8 cellular contexts compared by ENCODE assay signal in genomic region chr7:1158203-1159126, GRCh38. TPM values are rescaled to one million over a fixed set of nuclear protein-coding genes. Genes with fewer than 3 reads are reported as not detected.
DNase-seq lines count a peak whose midpoint lies in the region; ATAC-seq, FAIRE-seq and TF ChIP-seq lines count a peak whose summit lies in the region.

No MANE protein-coding gene starts in this region.

- H3K27me3 ChIP-seq in HepG2 (ENCODE audit: control insufficient read depth in 1 of 2, insufficient read depth in 2 of 2, low read length in 2 of 2) (no peaks in the 10 kb centered on the region; a peak in 1 of 5 replicates), thyroid gland (no peaks in the 10 kb centered on the region)

- no peak for TF ChIP-seq RAD21 in HepG2 (CRISPR knock-in tag; IDR thresholded peaks at IDR 0.05)

- POLR2A ChIA-PET in activated CD4-positive, alpha-beta T cell treated with anti-CD3 and anti-CD28 coated beads, Interleukin-2, amount 10 ng/mL, durations not matched to agents 7 days and 5 days (lab: Charles Lee), result no interaction called here
- POLR2A ChIA-PET in activated naive CD8-positive, alpha-beta T cell treated with anti-CD3 and anti-CD28 coated beads, Interleukin-2, amount 10 ng/mL, durations not matched to agents 7 days and 5 days (lab: Charles Lee), result interaction anchor here (2.9 kb wide), 1 partner anchor 20 kb away, joined by 21 read pairs; a partner anchor contains a TSS
- POLR2A ChIA-PET in HepG2 (lab: Yijun Ruan, JAX), result interaction anchor here (0.6 to 4.4 kb wide), 6 partner anchors 14 to 182 kb away, joined by 3 to 116 read pairs (median 40); partner anchors contain the start of gene COX19

- in situ Hi-C loops in HepG2 (cut with HindIII; ENCODE audit: extremely low pct_ligation_motif_present, low pct_unique_long_range_greater_than_20kb), result no loop called here

- peaks cover 25% of the 10 kb centered on the region for H3K4me1 Mint-ChIP-seq in activated CD4-positive, alpha-beta T cell treated with anti-CD3 and anti-CD28 coated beads, Interleukin-2, amount 10 ng/mL, durations not matched to agents 7 days and 5 days
- H3K4me1 Mint-ChIP-seq in activated naive CD8-positive, alpha-beta T cell treated with anti-CD3 and anti-CD28 coated beads, Interleukin-2, amount 10 ng/mL, durations not matched to agents 7 days and 5 days, result peaks cover 16% of the 10 kb centered on the region

- WGBS in HepG2 (ENCODE audit: low lambda C conversion rate), result 8% methylated on average over 23 of the region's 25 CpGs
- WGBS in thyroid gland, 2 donors, result 68 to 73% methylated on average over 25 of the region's 25 CpGs

- H3K9ac ChIP-seq in HepG2 (ENCODE audit: insufficient read depth, low read depth, low read length), result peak overlapping the region; percentile 97

- peak overlapping the region; percentile 89 for H3K27ac Mint-ChIP-seq in activated CD4-positive, alpha-beta T cell treated with anti-CD3 and anti-CD28 coated beads, Interleukin-2, amount 10 ng/mL, durations not matched to agents 7 days and 5 days
- peak overlapping the region; percentile 84 for H3K27ac Mint-ChIP-seq in activated naive CD8-positive, alpha-beta T cell treated with anti-CD3 and anti-CD28 coated beads, Interleukin-2, amount 10 ng/mL, durations not matched to agents 7 days and 5 days

- no peaks in the 10 kb centered on the region for H3K27me3 Mint-ChIP-seq in activated CD4-positive, alpha-beta T cell treated with anti-CD3 and anti-CD28 coated beads, Interleukin-2, amount 10 ng/mL, durations not matched to agents 7 days and 5 days
- H3K27me3 Mint-ChIP-seq in activated naive CD8-positive, alpha-beta T cell treated with anti-CD3 and anti-CD28 coated beads, Interleukin-2, amount 10 ng/mL, durations not matched to agents 7 days and 5 days, result no peaks in the 10 kb centered on the region

- TSS peak; percentile 48 for BruUV-seq in HepG2 (replicated peaks; lab: Mats Ljungman, UMichigan)

- no peaks in the 10 kb centered on the region for H3K9me3 ChIP-seq in HepG2 (ENCODE audit: low read length)
- H3K9me3 ChIP-seq in thyroid gland, result no peaks in the 10 kb centered on the region

- H3K79me2 ChIP-seq in HepG2 (ENCODE audit: insufficient read depth, low read length), result peaks cover 53% of the 10 kb centered on the region

- intact Hi-C loops in HepG2 (cut with micrococcal nuclease; ENCODE audit: unreplicated experiment) (no loop called here), thyroid gland (cut with DNase I) (no loop called here)

- H3K36me3 Mint-ChIP-seq in activated CD4-positive, alpha-beta T cell treated with anti-CD3 and anti-CD28 coated beads, Interleukin-2, amount 10 ng/mL, durations not matched to agents 7 days and 5 days (ENCODE audit: low read depth), result peaks cover 29% of the 10 kb centered on the region
- peaks cover 2% of the 10 kb centered on the region for H3K36me3 Mint-ChIP-seq in activated naive CD8-positive, alpha-beta T cell treated with anti-CD3 and anti-CD28 coated beads, Interleukin-2, amount 10 ng/mL, durations not matched to agents 7 days and 5 days

- no peak for FAIRE-seq in HepG2 (lab: Jason Lieb, UNC)

- peaks cover 55% of the 10 kb centered on the region for H3K4me1 ChIP-seq in HepG2 (ENCODE audit: insufficient read depth, low read length)
- H3K4me1 ChIP-seq in thyroid gland, result peaks cover 20 to 21% of the 10 kb centered on the region in 2 donors

- peak overlapping the region; percentile 73 to 100 (median 95) for H3K4me3 ChIP-seq in HepG2 (replicated peaks in 1 of 3; ENCODE audit: insufficient read depth in 1 of 3, low read depth in 2 of 3, low read length in 3 of 3)
- H3K4me3 ChIP-seq in thyroid gland (replicated peaks in 1 of 3), result peak overlapping the region in 2 of 3 donors; percentile 66 to 69

- H2AFZ ChIP-seq in HepG2 (ENCODE audit: low read length), result no peak overlapping the region

- TF ChIP-seq EP300 in HepG2 (IDR thresholded peaks at IDR 0.05; ENCODE audit: low read depth in 2 of 2, low read length in 2 of 2), result no peak
- TF ChIP-seq EP300 in HepG2 (CRISPR knock-in tag; IDR thresholded peaks at IDR 0.05; ENCODE audit: borderline replicate concordance), result no peak

- H3K27ac ChIP-seq in HepG2 (ENCODE audit: extremely low read length, insufficient read depth, low read length), result peak overlapping the region; percentile 92
- H3K27ac ChIP-seq in thyroid gland, result peak overlapping the region in 1 of 3 donors; percentile 100

- DNase-seq in activated CD4-positive, alpha-beta T cell treated with anti-CD3 and anti-CD28 coated beads, Interleukin-2, amount 10 ng/mL, durations not matched to agents 7 days and 5 days, result no peak
- DNase-seq in activated CD4-positive, alpha-beta T cell treated with anti-CD3 and anti-CD28 coated beads for 4 hours, result no peak
- DNase-seq in activated naive CD8-positive, alpha-beta T cell treated with anti-CD3 and anti-CD28 coated beads, Interleukin-2, amount 10 ng/mL, durations not matched to agents 7 days and 5 days, result no peak
- DNase-seq in HepG2 (ENCODE audit: low spot score) (peak; percentile 42), thyroid gland (no peak), NCI-H2227 treated with DMSO at 0.1 percent for 48 hours (lab: John Stamatoyannopoulos, UW) (no peak)

- CTCF ChIA-PET in activated CD4-positive, alpha-beta T cell treated with anti-CD3 and anti-CD28 coated beads, Interleukin-2, amount 10 ng/mL, durations not matched to agents 7 days and 5 days (lab: Charles Lee), result interaction anchor here (1.1 to 2.3 kb wide), 7 partner anchors 12 to 166 kb away, joined by 5 to 14 read pairs (median 7); a partner anchor contains a TSS
- CTCF ChIA-PET in HepG2 (lab: Yijun Ruan, JAX; ENCODE audit: low intra/inter-chr PET ratio, low total read pairs), result interaction anchor here (1.9 kb wide), 1 partner anchor 12 kb away, joined by 4 read pairs; no protein-coding TSS in a partner anchor

- peaks cover 15 to 31% of the 10 kb centered on the region in 2 experiments for H3K36me3 ChIP-seq in HepG2 (replicated peaks in 1 of 2; ENCODE audit: control insufficient read depth in 1 of 2, insufficient read depth in 2 of 2, low read length in 2 of 2)
- H3K36me3 ChIP-seq in thyroid gland, result peaks cover 24 to 35% of the 10 kb centered on the region in 2 donors

- no peaks in the 10 kb centered on the region for H4K20me1 ChIP-seq in HepG2 (ENCODE audit: insufficient read depth, low read length)

- ATAC-seq in activated naive CD8-positive, alpha-beta T cell treated with anti-CD3 and anti-CD28 coated beads, Interleukin-2, amount 10 ng/mL, durations not matched to agents 7 days and 5 days (ENCODE audit: low read depth), result no peak
- ATAC-seq in HepG2 (no peak), GM18861 (IDR thresholded peaks at IDR 0.05; ENCODE audit: unreplicated experiment) (no peak), GM21619 (IDR thresholded peaks at IDR 0.05; ENCODE audit: unreplicated experiment) (no peak)

- TF ChIP-seq POLR2A in HepG2 (IDR thresholded peaks at IDR 0.05; ENCODE audit: insufficient read depth in 1 of 2, low read depth in 2 of 2, low read length in 2 of 2) (0 out of 4 replicates have a peak, but pooled peaks of 1 of the 2 experiments have one; percentile 15), thyroid gland (IDR thresholded peaks at IDR 0.05) (no peak)

- peak overlapping the region; percentile 92 for H3K4me2 ChIP-seq in HepG2 (ENCODE audit: low read depth, low read length)

- TF ChIP-seq CTCF in HepG2 (CRISPR knock-in tag; IDR thresholded peaks at IDR 0.05) (no peak), thyroid gland (IDR thresholded peaks at IDR 0.05) (no peak)

- H3K9me3 Mint-ChIP-seq in activated CD4-positive, alpha-beta T cell treated with anti-CD3 and anti-CD28 coated beads, Interleukin-2, amount 10 ng/mL, durations not matched to agents 7 days and 5 days, result no peaks in the 10 kb centered on the region
- H3K9me3 Mint-ChIP-seq in activated naive CD8-positive, alpha-beta T cell treated with anti-CD3 and anti-CD28 coated beads, Interleukin-2, amount 10 ng/mL, durations not matched to agents 7 days and 5 days, result no peaks in the 10 kb centered on the region

- peak overlapping the region; percentile 85 for H3K4me3 Mint-ChIP-seq in activated CD4-positive, alpha-beta T cell treated with anti-CD3 and anti-CD28 coated beads, Interleukin-2, amount 10 ng/mL, durations not matched to agents 7 days and 5 days
- peak overlapping the region; percentile 88 for H3K4me3 Mint-ChIP-seq in activated naive CD8-positive, alpha-beta T cell treated with anti-CD3 and anti-CD28 coated beads, Interleukin-2, amount 10 ng/mL, durations not matched to agents 7 days and 5 days

TF ChIP-seq in HepG2, 621 proteins besides CTCF, POLR2A, EP300 and RAD21 (continues in another document):
- TF ChIP-seq TEAD3 (CRISPR knock-in tag; optimal IDR thresholded peaks at IDR 0.05; ENCODE audit: borderline replicate concordance), result peak; percentile 49

RNA-seq across cellular contexts. Expression of gene ZFAND2A, which starts 1.5 kb away (rescaled TPM):
- total RNA-seq in activated CD4-positive, alpha-beta T cell treated with anti-CD3 and anti-CD28 coated beads, Interleukin-2, amount 10 ng/mL, durations not matched to agents 7 days and 5 days, result 10 to 100 TPM; 23.3 to 24.0 TPM
- total RNA-seq in activated naive CD8-positive, alpha-beta T cell treated with anti-CD3 and anti-CD28 coated beads, Interleukin-2, amount 10 ng/mL, durations not matched to agents 7 days and 5 days, result 10 to 100 TPM; 31.3 to 33.2 TPM
- 140 and 171 TPM in 2 replicates for total RNA-seq in HepG2 (2016; rRNA removed; fragmentation: Illumina TruSeq; extraction: Trizol)
- total RNA-seq in HepG2 (2016; cell fraction: cytosol; rRNA removed; fragmentation: Illumina TruSeq; extraction: Trizol; ENCODE audit: low read depth), result 81.0 and 93.7 TPM in 2 replicates
- 144 and 177 TPM in 2 replicates for total RNA-seq in HepG2 (2016; cell fraction: insoluble cytoplasmic fraction; rRNA removed; fragmentation: Illumina TruSeq; extraction: Trizol)
- 105 and 123 TPM in 2 replicates for total RNA-seq in HepG2 (2016; cell fraction: membrane; rRNA removed; fragmentation: Illumina TruSeq; extraction: Trizol)
- 76.5 and 85.9 TPM in 2 replicates for total RNA-seq in HepG2 (2016; cell fraction: nucleus; rRNA removed; fragmentation: Illumina TruSeq; extraction: Trizol)
- polyA plus RNA-seq in HepG2 (2011; rRNA removed), result 153 and 155 TPM in 2 replicates
- polyA plus RNA-seq in HepG2 (2011; cell fraction: cytosol; rRNA removed), result 116 and 139 TPM in 2 replicates
- 105 and 133 TPM in 2 replicates for polyA plus RNA-seq in HepG2 (2011; cell fraction: nucleus; rRNA removed)
- polyA plus RNA-seq in HepG2 (2012), result 91.5 and 117 TPM in 2 replicates
- polyA plus RNA-seq in HepG2 (2016; cell fraction: cytosol; fragmentation: Illumina TruSeq; extraction: Trizol; ENCODE audit: low read depth), result 71.0 and 75.6 TPM in 2 replicates
- 158 and 167 TPM in 2 replicates for polyA plus RNA-seq in HepG2 (2016; cell fraction: insoluble cytoplasmic fraction; fragmentation: Illumina TruSeq; extraction: Trizol; ENCODE audit: low read depth)
- 89.5 and 100 TPM in 2 replicates for polyA plus RNA-seq in HepG2 (2016; cell fraction: membrane; fragmentation: Illumina TruSeq; extraction: Trizol; ENCODE audit: low read depth)
- polyA plus RNA-seq in HepG2 (2016; cell fraction: nucleus; fragmentation: Illumina TruSeq; extraction: Trizol; ENCODE audit: insufficient read depth, low read depth), result 146 and 157 TPM in 2 replicates
- polyA minus RNA-seq in HepG2 (2011; rRNA and poly(A)+ RNA removed; ENCODE audit: low replicate concordance), result 24.9 and 155 TPM in 2 replicates
- polyA minus RNA-seq in HepG2 (2011; cell fraction: cytosol; rRNA and poly(A)+ RNA removed), result 40.2 and 55.3 TPM in 2 replicates
- polyA minus RNA-seq in HepG2 (2011; cell fraction: nucleus; rRNA and poly(A)+ RNA removed), result 50.2 and 66.8 TPM in 2 replicates
- total RNA-seq in thyroid gland, result 10 to 100 TPM; 27.5 to 57.0 (median 37.4) TPM
